ENCODE assay signal across 21 cellular contexts in genomic region chr12:115176741-115177400, GRCh38.
A peak's percentile ranks its signal among the peaks of the same experiment; 100 is the strongest.
DNase-seq lines count a peak whose midpoint lies in the region; ATAC-seq, FAIRE-seq and TF ChIP-seq lines count a peak whose summit lies in the region.
"Had no signal": no experiment of that assay in that cellular context is flagged by ENCODE, and none has a peak within 500 bp of the region (broad histone marks: within the 10 kb centered on the region; RNA-seq: fewer than 3 reads in every experiment).

No MANE protein-coding gene starts in this region.

- no peak overlapping the region for H3K4me2 ChIP-seq in keratinocyte (ENCODE audit: control insufficient read depth, extremely low read depth, insufficient read depth, low read depth, low read length)

- TF ChIP-seq CTCF in HEK293 (tag by site-specific recombination; IDR thresholded peaks at IDR 0.05) (no peak), keratinocyte (optimal IDR thresholded peaks at IDR 0.05 in 1 of 3, IDR thresholded peaks at IDR 0.05 in 1 of 3, conservative IDR thresholded peaks at IDR 0.05 in 1 of 3; ENCODE audit: extremely low read depth in 1 of 3, insufficient read depth in 2 of 3, low read length in 3 of 3) (no peak), A673 (conservative IDR thresholded peaks at IDR 0.05; ENCODE audit: low read depth, low read length) (no peak), type B pancreatic cell (conservative IDR thresholded peaks at IDR 0.05) (no peak)

- H3K9me3 Mint-ChIP-seq in type B pancreatic cell = no peaks in the 10 kb centered on the region
- H3K9me3 Mint-ChIP-seq in naive thymus-derived CD8-positive, alpha-beta T cell = peaks cover 0 to under 1% (median 0%) of the 10 kb centered on the region in 9 donors
- H3K9me3 Mint-ChIP-seq: H9 had no signal

- H3K27me3 Mint-ChIP-seq in type B pancreatic cell = no peaks in the 10 kb centered on the region
- peaks cover 0 to 5% (median 0%) of the 10 kb centered on the region in 5 donors for H3K27me3 Mint-ChIP-seq in naive thymus-derived CD8-positive, alpha-beta T cell
- H3K27me3 Mint-ChIP-seq: CD4-positive, CD25-positive, alpha-beta regulatory T cell had no signal

- CTCF ChIA-PET in HEK293 (lab: Yijun Ruan, JAX) = no interaction called here
- CTCF ChIA-PET in A673 (lab: Charles Lee) = no interaction called here

- dilution Hi-C loops in keratinocyte (cut with MboI; ENCODE audit: extremely low pct_ligation_motif_present, low sequenced_read_pairs) = no loop called here

- peaks cover 24% of the 10 kb centered on the region for H3K4me1 Mint-ChIP-seq in type B pancreatic cell (ENCODE audit: unreplicated experiment)
- no peaks in the 10 kb centered on the region for H3K4me1 Mint-ChIP-seq in naive thymus-derived CD8-positive, alpha-beta T cell
- H3K4me1 Mint-ChIP-seq: CD4-positive, CD25-positive, alpha-beta regulatory T cell; H9 had no signal

- H3K36me3 ChIP-seq in HEK293 (ENCODE audit: control insufficient read depth in 2 of 2, insufficient read depth in 1 of 2, low read length in 2 of 2) (no peaks in the 10 kb centered on the region), keratinocyte (ENCODE audit: control insufficient read depth in 2 of 2, extremely low read depth in 1 of 2, insufficient read depth in 2 of 2, low read length in 2 of 2) (no peaks in the 10 kb centered on the region), A673 (ENCODE audit: insufficient read depth, low read length, poor library complexity, severe bottlenecking) (no peaks in the 10 kb centered on the region)
- H3K36me3 ChIP-seq: Peyer's patch, SJSA1 had no signal

- no peak overlapping the region for H2AFZ ChIP-seq in keratinocyte (ENCODE audit: control insufficient read depth, low read length)
- H2AFZ ChIP-seq: GM23248 had no signal

- peak; percentile 84 for DNase-seq in DMS79 treated with DMSO at 0.1 percent for 48 hours (lab: John Stamatoyannopoulos, UW)
- DNase-seq in astrocyte of the hippocampus (ENCODE audit: low read depth, low spot score) = peak; percentile 24
- DNase-seq in keratinocyte (ENCODE audit: low read depth, low spot score) = no peak
- no peak for DNase-seq in A673 (ENCODE audit: low spot score)
- no peak for DNase-seq in type B pancreatic cell (ENCODE audit: extremely low spot score, unreplicated experiment)
- no peak for DNase-seq in naive thymus-derived CD8-positive, alpha-beta T cell
- DNase-seq: CD4-positive, CD25-positive, alpha-beta regulatory T cell; GM23248; H9; IMR-90; NCI-H1436; NCI-H2029; NCI-H2171 treated with DMSO at 0.1 percent for 48 hours; NCI-H524 treated with DMSO at 0.1 percent for 48 hours; NCI-H82; Peyer's patch; SW 1271 had no signal

- H3K27ac Mint-ChIP-seq in type B pancreatic cell = no peak overlapping the region
- no peak overlapping the region for H3K27ac Mint-ChIP-seq in naive thymus-derived CD8-positive, alpha-beta T cell
- H3K27ac Mint-ChIP-seq: CD4-positive, CD25-positive, alpha-beta regulatory T cell; H9 had no signal

- intact Hi-C loops in A673 (cut with micrococcal nuclease; ENCODE audit: unreplicated experiment) = no loop called here

- no peaks in the 10 kb centered on the region for H3K9me3 ChIP-seq in HEK293 (ENCODE audit: control insufficient read depth, insufficient read depth, low read depth, low read length)
- peaks cover 3% of the 10 kb centered on the region for H3K9me3 ChIP-seq in keratinocyte (ENCODE audit: control insufficient read depth, low read depth, low read length)
- peaks cover 5% of the 10 kb centered on the region for H3K9me3 ChIP-seq in A673 (ENCODE audit: low read depth, low read length, poor library complexity, severe bottlenecking)
- H3K9me3 ChIP-seq: Peyer's patch, SJSA1 had no signal

- ATAC-seq in naive thymus-derived CD8-positive, alpha-beta T cell = no peak

- POLR2A ChIA-PET in HEK293 (lab: Yijun Ruan, JAX) = no interaction called here
- POLR2A ChIA-PET in A673 (lab: Charles Lee; ENCODE audit: low non-redundant PET) = no interaction called here
- POLR2A ChIA-PET in naive thymus-derived CD8-positive, alpha-beta T cell (lab: Charles Lee) = no interaction called here

- no peak overlapping the region for H3K4me3 Mint-ChIP-seq in type B pancreatic cell
- no peak overlapping the region for H3K4me3 Mint-ChIP-seq in naive thymus-derived CD8-positive, alpha-beta T cell
- H3K4me3 Mint-ChIP-seq: CD4-positive, CD25-positive, alpha-beta regulatory T cell; H9 had no signal

- H3K4me1 ChIP-seq in HEK293 (ENCODE audit: control insufficient read depth, insufficient read depth, low read length) = no peaks in the 10 kb centered on the region
- no peaks in the 10 kb centered on the region for H3K4me1 ChIP-seq in keratinocyte (ENCODE audit: control insufficient read depth, extremely low read depth, insufficient read depth, low read length)
- no peaks in the 10 kb centered on the region for H3K4me1 ChIP-seq in A673 (ENCODE audit: insufficient read depth, low read length, poor library complexity, severe bottlenecking)
- H3K4me1 ChIP-seq: Peyer's patch had no signal

- BruUV-seq in A673 (replicated peaks; lab: Mats Ljungman, UMichigan) = no TSS peak

- no peaks in the 10 kb centered on the region for H3K27me3 ChIP-seq in keratinocyte (ENCODE audit: control insufficient read depth, extremely low read depth, insufficient read depth, low read length)
- H3K27me3 ChIP-seq in A673 (replicated peaks; ENCODE audit: insufficient read depth, low read depth, low read length, poor library complexity) = no peaks in the 10 kb centered on the region
- H3K27me3 ChIP-seq: Peyer's patch, SJSA1 had no signal

- H3K27ac ChIP-seq in HEK293 (ENCODE audit: extremely low read depth, low read depth, low read length) (no peak overlapping the region), keratinocyte (ENCODE audit: control insufficient read depth, insufficient read depth, low read length) (no peak overlapping the region), A673 (ENCODE audit: low read depth, low read length, poor library complexity, severe bottlenecking) (no peak overlapping the region)
- H3K27ac ChIP-seq: GM23248, HL-60, Peyer's patch, SJSA1 had no signal

- H3K4me3 ChIP-seq in HEK293 (ENCODE audit: low read depth, low read length) (no peak overlapping the region), keratinocyte (ENCODE audit: control insufficient read depth in 2 of 3, extremely low read depth in 1 of 3, insufficient read depth in 2 of 3, low read depth in 1 of 3, low read length in 3 of 3) (no peak overlapping the region), A673 (ENCODE audit: low read depth, low read length, poor library complexity, severe bottlenecking) (no peak overlapping the region)
- H3K4me3 ChIP-seq: GM23248, Peyer's patch, SJSA1 had no signal

- no peaks in the 10 kb centered on the region for H3K36me3 Mint-ChIP-seq in type B pancreatic cell
- no peaks in the 10 kb centered on the region for H3K36me3 Mint-ChIP-seq in naive thymus-derived CD8-positive, alpha-beta T cell
- H3K36me3 Mint-ChIP-seq: CD4-positive, CD25-positive, alpha-beta regulatory T cell had no signal

- H3K9me1 ChIP-seq in keratinocyte (ENCODE audit: control insufficient read depth, extremely low read depth, insufficient read depth, low read length) = no peaks in the 10 kb centered on the region

- H4K20me1 ChIP-seq in keratinocyte (ENCODE audit: control insufficient read depth, extremely low read depth, insufficient read depth, low read length) = no peaks in the 10 kb centered on the region

- no peak overlapping the region for H3K9ac ChIP-seq in keratinocyte (ENCODE audit: control insufficient read depth, extremely low read depth, insufficient read depth, low read length)
- H3K9ac ChIP-seq: GM23248 had no signal

- peak; percentile 39 for FAIRE-seq in keratinocyte (lab: Jason Lieb, UNC)
- FAIRE-seq: GM12891 had no signal

- H3K79me2 ChIP-seq in keratinocyte (ENCODE audit: control insufficient read depth, insufficient read depth, low read length) = no peaks in the 10 kb centered on the region

TF ChIP-seq in HEK293, 187 proteins besides CTCF, POLR2A, EP300 and RAD21:
- TF ChIP-seq, protein P1, sequence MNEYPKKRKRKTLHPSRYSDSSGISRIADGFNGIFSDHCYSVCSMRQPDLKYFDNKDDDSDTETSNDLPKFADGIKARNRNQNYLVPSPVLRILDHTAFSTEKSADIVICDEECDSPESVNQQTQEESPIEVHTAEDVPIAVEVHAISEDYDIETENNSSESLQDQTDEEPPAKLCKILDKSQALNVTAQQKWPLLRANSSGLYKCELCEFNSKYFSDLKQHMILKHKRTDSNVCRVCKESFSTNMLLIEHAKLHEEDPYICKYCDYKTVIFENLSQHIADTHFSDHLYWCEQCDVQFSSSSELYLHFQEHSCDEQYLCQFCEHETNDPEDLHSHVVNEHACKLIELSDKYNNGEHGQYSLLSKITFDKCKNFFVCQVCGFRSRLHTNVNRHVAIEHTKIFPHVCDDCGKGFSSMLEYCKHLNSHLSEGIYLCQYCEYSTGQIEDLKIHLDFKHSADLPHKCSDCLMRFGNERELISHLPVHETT (tag by site-specific recombination; IDR thresholded peaks at IDR 0.05) = no peak
- TF ChIP-seq SETDB1 (IDR thresholded peaks at IDR 0.05; ENCODE audit: insufficient read length, low read length) (peak; percentile 21), ZNF501 (tag by site-specific recombination; IDR thresholded peaks at IDR 0.05) (no peak), ZFHX2 (tag by site-specific recombination; conservative IDR thresholded peaks at IDR 0.05) (no peak), ZNF433 (tag by site-specific recombination; IDR thresholded peaks at IDR 0.05; ENCODE audit: low read depth) (no peak), IKZF3 (tag by site-specific recombination; IDR thresholded peaks at IDR 0.05) (no peak)
- TF ChIP-seq, protein P2, sequence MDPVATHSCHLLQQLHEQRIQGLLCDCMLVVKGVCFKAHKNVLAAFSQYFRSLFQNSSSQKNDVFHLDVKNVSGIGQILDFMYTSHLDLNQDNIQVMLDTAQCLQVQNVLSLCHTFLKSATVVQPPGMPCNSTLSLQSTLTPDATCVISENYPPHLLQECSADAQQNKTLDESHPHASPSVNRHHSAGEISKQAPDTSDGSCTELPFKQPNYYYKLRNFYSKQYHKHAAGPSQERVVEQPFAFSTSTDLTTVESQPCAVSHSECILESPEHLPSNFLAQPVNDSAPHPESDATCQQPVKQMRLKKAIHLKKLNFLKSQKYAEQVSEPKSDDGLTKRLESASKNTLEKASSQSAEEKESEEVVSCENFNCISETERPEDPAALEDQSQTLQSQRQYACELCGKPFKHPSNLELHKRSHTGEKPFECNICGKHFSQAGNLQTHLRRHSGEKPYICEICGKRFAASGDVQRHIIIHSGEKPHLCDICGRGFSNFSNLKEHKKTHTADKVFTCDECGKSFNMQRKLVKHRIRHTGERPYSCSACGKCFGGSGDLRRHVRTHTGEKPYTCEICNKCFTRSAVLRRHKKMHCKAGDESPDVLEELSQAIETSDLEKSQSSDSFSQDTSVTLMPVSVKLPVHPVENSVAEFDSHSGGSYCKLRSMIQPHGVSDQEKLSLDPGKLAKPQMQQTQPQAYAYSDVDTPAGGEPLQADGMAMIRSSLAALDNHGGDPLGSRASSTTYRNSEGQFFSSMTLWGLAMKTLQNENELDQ (tag by site-specific recombination; IDR thresholded peaks at IDR 0.05; ENCODE audit: low read depth) = no peak

Comparison
In these comparisons a context has a peak if more than half of its experiments do, and no peak if none do; other contexts are left out.
1. DNase-seq: peak in DMS79 treated with DMSO at 0.1 percent for 48 hours (single experiment) and astrocyte of the hippocampus (single experiment); none in keratinocyte (single experiment), A673 (single experiment), type B pancreatic cell (single experiment) and naive thymus-derived CD8-positive, alpha-beta T cell (0 of 10).